In the genomic region with DNA sequence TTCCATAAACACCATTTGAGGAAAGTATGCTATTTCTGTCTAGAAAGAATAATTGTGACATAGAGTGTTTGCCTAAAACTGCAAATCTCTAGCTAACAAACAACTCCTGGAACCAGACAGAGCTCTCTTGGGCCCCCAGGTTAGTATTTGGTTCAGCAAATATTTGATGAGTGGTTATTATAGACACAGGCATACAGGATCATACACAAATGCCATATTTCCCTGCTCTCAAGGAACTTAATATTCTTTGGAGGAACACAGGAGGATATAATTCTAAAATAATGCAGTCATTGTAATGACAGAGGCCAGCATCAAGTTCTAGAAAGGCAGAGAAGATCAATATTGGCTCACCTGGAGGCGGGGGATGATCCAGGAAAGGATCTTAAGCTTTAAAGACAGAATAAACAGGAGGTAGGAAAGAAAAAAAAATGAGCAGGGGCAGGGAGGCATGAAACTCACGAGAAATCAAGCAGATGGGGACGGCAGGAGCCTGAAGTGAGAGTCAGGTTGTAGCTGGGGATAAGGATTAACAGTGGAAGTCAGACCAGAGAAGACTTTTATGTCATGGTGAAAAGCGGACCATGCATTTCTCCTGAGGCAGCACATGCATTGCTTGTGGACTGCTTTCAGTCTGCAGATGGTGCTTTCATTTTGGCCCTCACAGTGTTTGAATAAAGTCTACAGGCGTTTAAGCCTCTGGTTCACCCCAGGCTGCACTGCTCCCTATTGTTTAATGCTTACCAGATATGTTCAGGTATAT, we compare ENCODE assay signal across 15 cellular contexts.
DNase-seq lines count a peak whose midpoint lies in the region; ATAC-seq and TF ChIP-seq lines count a peak whose summit lies in the region.
"Had no signal": no experiment of that assay in that cellular context is flagged by ENCODE, and none has a peak within 500 bp of the region (broad histone marks: within the 10 kb centered on the region; RNA-seq: fewer than 3 reads in every experiment).

No MANE protein-coding gene starts in this region.

- no peaks in the 10 kb centered on the region for H3K79me2 ChIP-seq in GM23338 (replicated peaks; ENCODE audit: insufficient read depth)
- no peaks in the 10 kb centered on the region for H3K79me2 ChIP-seq in parathyroid adenoma

- ATAC-seq in GM23338 (no peak), GM18505 (IDR thresholded peaks at IDR 0.05; ENCODE audit: unreplicated experiment) (no peak), HG03460 (IDR thresholded peaks at IDR 0.05; ENCODE audit: unreplicated experiment) (no peak), HG03520 (IDR thresholded peaks at IDR 0.05; ENCODE audit: unreplicated experiment) (no peak)
- ATAC-seq: esophagus mucosa had no signal

- TF ChIP-seq CTCF in GM23338 (conservative IDR thresholded peaks at IDR 0.05; ENCODE audit: low read depth in 2 of 2) (no peak), parathyroid adenoma (IDR thresholded peaks at IDR 0.05) (no peak)

- no peak overlapping the region for H3K9ac ChIP-seq in parathyroid adenoma

- no peaks in the 10 kb centered on the region for H3K36me3 Mint-ChIP-seq in GM23338 (ENCODE audit: low read depth)

- DNase-seq in GM23338 (ENCODE audit: low spot score) = no peak
- DNase-seq in NCI-H2029 treated with DMSO at 0.1 percent for 48 hours (lab: John Stamatoyannopoulos, UW) = peak; percentile 87
- peak; percentile 54 for DNase-seq in cerebellar cortex (ENCODE audit: low spot score)
- DNase-seq: activated naive CD4-positive, alpha-beta T cell treated with Interleukin-2 at 50 U/mL for 16 hours; EL; mammary epithelial cell; right cardiac atrium had no signal

- H3K27me3 Mint-ChIP-seq in GM23338 (ENCODE audit: insufficient read depth, low read depth, poor library complexity) = no peaks in the 10 kb centered on the region

- no peaks in the 10 kb centered on the region; the same call in 2 of the 3 replicates for H3K9me3 Mint-ChIP-seq in GM23338
- H3K9me3 Mint-ChIP-seq: T-helper 1 cell treated with Interleukin-12 subunit alpha and Interleukin-12 subunit beta and Interleukin-4 antibody, amounts not matched to agents 30 μg/mL and 1 μg/mL, for 36 hours had no signal

- H3K27me3 ChIP-seq in GM23338 (ENCODE audit: insufficient read depth) = no peaks in the 10 kb centered on the region
- no peaks in the 10 kb centered on the region for H3K27me3 ChIP-seq in parathyroid adenoma (ENCODE audit: control insufficient read depth, insufficient read depth, low read length)

- H3K36me3 ChIP-seq in GM23338 (ENCODE audit: insufficient read depth) = no peaks in the 10 kb centered on the region
- no peaks in the 10 kb centered on the region for H3K36me3 ChIP-seq in parathyroid adenoma (ENCODE audit: control insufficient read depth, insufficient read depth, low read length)
- H3K36me3 ChIP-seq: HAP-1 had no signal

- H3K4me2 ChIP-seq in GM23338 (no peak overlapping the region), parathyroid adenoma (ENCODE audit: low read length) (peak overlapping the region; percentile 8)

- peaks cover 2% of the 10 kb centered on the region for H3K4me1 ChIP-seq in GM23338 (ENCODE audit: insufficient read depth)
- peaks cover 10% of the 10 kb centered on the region for H3K4me1 ChIP-seq in parathyroid adenoma
- H3K4me1 ChIP-seq: HAP-1 had no signal

- H3K27ac ChIP-seq in GM23338 (ENCODE audit: low read depth) (no peak overlapping the region), parathyroid adenoma (peak overlapping the region; percentile 50)

- no peak overlapping the region for H3K4me3 Mint-ChIP-seq in GM23338
- H3K4me3 Mint-ChIP-seq: nephron; T-helper 1 cell treated with Interleukin-12 subunit alpha and Interleukin-12 subunit beta and Interleukin-4 antibody, amounts not matched to agents 30 μg/mL and 1 μg/mL, for 36 hours had no signal

- no peak overlapping the region for H3K27ac Mint-ChIP-seq in GM23338
- H3K27ac Mint-ChIP-seq: nephron; T-helper 1 cell treated with Interleukin-12 subunit alpha and Interleukin-12 subunit beta and Interleukin-4 antibody, amounts not matched to agents 30 μg/mL and 1 μg/mL, for 36 hours had no signal

- no peaks in the 10 kb centered on the region for H3K9me3 ChIP-seq in parathyroid adenoma (ENCODE audit: control insufficient read depth, low read length)
- H3K9me3 ChIP-seq: HAP-1 had no signal

- H3K4me3 ChIP-seq in GM23338 (no peak overlapping the region), parathyroid adenoma (ENCODE audit: low read depth, low read length) (peak overlapping the region; percentile 28)
- H3K4me3 ChIP-seq: HAP-1 had no signal

- no peaks in the 10 kb centered on the region for H3F3A ChIP-seq in GM23338 (replicated peaks; ENCODE audit: low read depth)

- TF ChIP-seq POLR2A in GM18505 (IDR thresholded peaks at IDR 0.05; ENCODE audit: borderline replicate concordance, extremely low read depth, insufficient read depth, insufficient read length) = no peak

- peaks cover 7% of the 10 kb centered on the region; the same call in 2 of the 3 replicates for H3K4me1 Mint-ChIP-seq in GM23338
- H3K4me1 Mint-ChIP-seq: nephron had no signal

- peaks cover 14% of the 10 kb centered on the region for H3K9me2 ChIP-seq in GM23338 (ENCODE audit: insufficient read depth)

- 0 out of 2 replicates have a peak overlapping the region, but pooled peaks have one; percentile 38 for H2AFZ ChIP-seq in GM23338
- no peak overlapping the region for H2AFZ ChIP-seq in parathyroid adenoma

- no peaks in the 10 kb centered on the region for H4K20me1 ChIP-seq in GM23338 (replicated peaks; ENCODE audit: insufficient read depth)

TF ChIP-seq in GM23338, 12 proteins besides CTCF, POLR2A, EP300 and RAD21 (continues in another document):
- TF ChIP-seq ZNF114 (CRISPR knock-in tag; IDR thresholded peaks at IDR 0.05) = no peak
- TF ChIP-seq, protein P1, sequence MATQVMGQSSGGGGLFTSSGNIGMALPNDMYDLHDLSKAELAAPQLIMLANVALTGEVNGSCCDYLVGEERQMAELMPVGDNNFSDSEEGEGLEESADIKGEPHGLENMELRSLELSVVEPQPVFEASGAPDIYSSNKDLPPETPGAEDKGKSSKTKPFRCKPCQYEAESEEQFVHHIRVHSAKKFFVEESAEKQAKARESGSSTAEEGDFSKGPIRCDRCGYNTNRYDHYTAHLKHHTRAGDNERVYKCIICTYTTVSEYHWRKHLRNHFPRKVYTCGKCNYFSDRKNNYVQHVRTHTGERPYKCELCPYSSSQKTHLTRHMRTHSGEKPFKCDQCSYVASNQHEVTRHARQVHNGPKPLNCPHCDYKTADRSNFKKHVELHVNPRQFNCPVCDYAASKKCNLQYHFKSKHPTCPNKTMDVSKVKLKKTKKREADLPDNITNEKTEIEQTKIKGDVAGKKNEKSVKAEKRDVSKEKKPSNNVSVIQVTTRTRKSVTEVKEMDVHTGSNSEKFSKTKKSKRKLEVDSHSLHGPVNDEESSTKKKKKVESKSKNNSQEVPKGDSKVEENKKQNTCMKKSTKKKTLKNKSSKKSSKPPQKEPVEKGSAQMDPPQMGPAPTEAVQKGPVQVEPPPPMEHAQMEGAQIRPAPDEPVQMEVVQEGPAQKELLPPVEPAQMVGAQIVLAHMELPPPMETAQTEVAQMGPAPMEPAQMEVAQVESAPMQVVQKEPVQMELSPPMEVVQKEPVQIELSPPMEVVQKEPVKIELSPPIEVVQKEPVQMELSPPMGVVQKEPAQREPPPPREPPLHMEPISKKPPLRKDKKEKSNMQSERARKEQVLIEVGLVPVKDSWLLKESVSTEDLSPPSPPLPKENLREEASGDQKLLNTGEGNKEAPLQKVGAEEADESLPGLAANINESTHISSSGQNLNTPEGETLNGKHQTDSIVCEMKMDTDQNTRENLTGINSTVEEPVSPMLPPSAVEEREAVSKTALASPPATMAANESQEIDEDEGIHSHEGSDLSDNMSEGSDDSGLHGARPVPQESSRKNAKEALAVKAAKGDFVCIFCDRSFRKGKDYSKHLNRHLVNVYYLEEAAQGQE (IDR thresholded peaks at IDR 0.05; ENCODE audit: unreplicated experiment) = no peak
- TF ChIP-seq POLR2AphosphoS5 (IDR thresholded peaks at IDR 0.05; ENCODE audit: low read depth) = no peak
- no peak for TF ChIP-seq NANOG (IDR thresholded peaks at IDR 0.05; ENCODE audit: borderline replicate concordance)
- no peak for TF ChIP-seq EZH2phosphoT487 (IDR thresholded peaks at IDR 0.05; ENCODE audit: unreplicated experiment)
- no peak for TF ChIP-seq JUNB (IDR thresholded peaks at IDR 0.05; ENCODE audit: unreplicated experiment)
- no peak for TF ChIP-seq STAT1 (IDR thresholded peaks at IDR 0.05; ENCODE audit: unreplicated experiment)
- TF ChIP-seq CREB1 (CRISPR knock-in tag; IDR thresholded peaks at IDR 0.05; ENCODE audit: low read depth) = no peak
- TF ChIP-seq ZNF331 (CRISPR knock-in tag; IDR thresholded peaks at IDR 0.05; ENCODE audit: low read depth) = no peak
- TF ChIP-seq, protein P2, sequence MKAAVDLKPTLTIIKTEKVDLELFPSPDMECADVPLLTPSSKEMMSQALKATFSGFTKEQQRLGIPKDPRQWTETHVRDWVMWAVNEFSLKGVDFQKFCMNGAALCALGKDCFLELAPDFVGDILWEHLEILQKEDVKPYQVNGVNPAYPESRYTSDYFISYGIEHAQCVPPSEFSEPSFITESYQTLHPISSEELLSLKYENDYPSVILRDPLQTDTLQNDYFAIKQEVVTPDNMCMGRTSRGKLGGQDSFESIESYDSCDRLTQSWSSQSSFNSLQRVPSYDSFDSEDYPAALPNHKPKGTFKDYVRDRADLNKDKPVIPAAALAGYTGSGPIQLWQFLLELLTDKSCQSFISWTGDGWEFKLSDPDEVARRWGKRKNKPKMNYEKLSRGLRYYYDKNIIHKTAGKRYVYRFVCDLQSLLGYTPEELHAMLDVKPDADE (IDR thresholded peaks at IDR 0.05) = no peak
